Comparison of ENCODE assay signal across 8 cellular contexts in the genomic region with DNA sequence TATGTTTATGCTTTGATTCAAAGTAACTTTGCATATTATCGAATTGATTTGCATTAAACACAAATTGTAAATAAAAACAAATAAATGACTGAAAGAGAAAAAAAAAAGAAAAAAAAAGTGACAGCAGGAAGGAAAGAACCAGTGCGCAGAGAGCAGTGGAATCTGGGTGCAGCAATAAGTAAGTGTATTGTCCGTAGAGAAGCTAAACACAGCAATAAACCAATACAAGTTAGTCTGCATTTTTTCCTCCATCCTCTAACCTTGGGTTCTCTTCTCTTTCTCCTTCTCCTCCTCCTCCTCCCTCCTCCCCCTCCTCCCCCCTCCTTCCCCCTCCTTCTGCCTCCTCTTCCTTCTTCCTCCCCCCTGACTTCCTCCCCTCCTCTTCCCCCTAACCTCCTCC.
"Had no signal": no experiment of that assay in that cellular context is flagged by ENCODE, and none has a peak within 500 bp of the region (broad histone marks: within the 10 kb centered on the region; RNA-seq: fewer than 3 reads in every experiment).

No MANE protein-coding gene starts in this region.

- H3K4me3 ChIP-seq: GM12878 had no signal

- ATAC-seq: GM12878 had no signal

- FAIRE-seq: G401.6, GM12878, GM12891, GM12892, GM18507, GM19239 had no signal

- DNase-seq: GDM1, GF-D8 had no signal
